Comparison of ENCODE assay signal across 8 cellular contexts in genomic region chr19:17243854-17244617, GRCh38. TPM values are rescaled to one million over a fixed set of nuclear protein-coding genes. Genes with fewer than 3 reads are reported as not detected.
A peak's percentile ranks its signal among the peaks of the same experiment; 100 is the strongest.
DNase-seq lines count a peak whose midpoint lies in the region; ATAC-seq and TF ChIP-seq lines count a peak whose summit lies in the region.

No MANE protein-coding gene starts in this region.

- H3K18ac ChIP-seq in neuronal stem cell (ENCODE audit: low read length), result peak overlapping the region; percentile 95

- ATAC-seq in T-helper 17 cell (no peak), GM18511 (IDR thresholded peaks at IDR 0.05; ENCODE audit: unreplicated experiment) (no peak)

- H3K9ac ChIP-seq in neuronal stem cell (ENCODE audit: low read depth, low read length, poor library complexity), result peak overlapping the region; percentile 95

- no peak overlapping the region for H2BK15ac ChIP-seq in neuronal stem cell (ENCODE audit: low read length)

- H3K36me3 ChIP-seq in neuronal stem cell (replicated peaks in 1 of 2; ENCODE audit: control insufficient read depth in 2 of 2, insufficient read depth in 2 of 2, low read length in 2 of 2), result peaks cover 3 to 20% of the 10 kb centered on the region in 2 donors

- no peak overlapping the region for H3K27ac ChIP-seq in neuronal stem cell (replicated peaks; ENCODE audit: low read length)

- no peaks in the 10 kb centered on the region for H3K27me3 ChIP-seq in neuronal stem cell (ENCODE audit: control insufficient read depth in 3 of 3, insufficient read depth in 3 of 3, low read depth in 1 of 3, low read length in 3 of 3)

- peak overlapping the region; percentile 99 for H2AK5ac ChIP-seq in neuronal stem cell (ENCODE audit: low read depth, low read length)

- H3K14ac ChIP-seq in neuronal stem cell (ENCODE audit: low read length), result peak overlapping the region; percentile 84

- TF ChIP-seq CTCF in fibroblast of mammary gland (conservative IDR thresholded peaks at IDR 0.05; ENCODE audit: control insufficient read depth, insufficient read depth, low read depth, low read length), result no peak

- H2BK12ac ChIP-seq in neuronal stem cell (ENCODE audit: low read length), result no peak overlapping the region

- no peak overlapping the region for H3K4ac ChIP-seq in neuronal stem cell (ENCODE audit: low read length)

- peak overlapping the region; percentile 97 for H3K4me2 ChIP-seq in neuronal stem cell (ENCODE audit: insufficient read depth, low read length, poor library complexity, severe bottlenecking)

- intact Hi-C loops in posterior cingulate gyrus (cut with DNase I), result no loop called here

- no peak overlapping the region for H4K8ac ChIP-seq in neuronal stem cell (ENCODE audit: low read depth, low read length)

- peaks cover 17% of the 10 kb centered on the region for H3K4me1 Mint-ChIP-seq in T-helper 17 cell

- H3K4me3 Mint-ChIP-seq in T-helper 17 cell, result peak overlapping the region; percentile 60

- H2BK120ac ChIP-seq in neuronal stem cell (ENCODE audit: low read depth, low read length), result no peak overlapping the region

- no peak overlapping the region for H4K91ac ChIP-seq in neuronal stem cell (ENCODE audit: low read depth, low read length, poor library complexity)

- H2AFZ ChIP-seq in neuronal stem cell (ENCODE audit: low read length), result peak overlapping the region; percentile 43

- no peaks in the 10 kb centered on the region for H3K27me3 Mint-ChIP-seq in T-helper 17 cell

- H3K9me3 ChIP-seq in T-helper 17 cell (ENCODE audit: control insufficient read depth, low read length, poor library complexity, severe bottlenecking), result no peaks in the 10 kb centered on the region
- H3K9me3 ChIP-seq in neuronal stem cell (replicated peaks in 1 of 2; ENCODE audit: control insufficient read depth in 2 of 2, insufficient read depth in 1 of 2, low read depth in 1 of 2, low read length in 2 of 2), result no peaks in the 10 kb centered on the region

- H3K27ac Mint-ChIP-seq in T-helper 17 cell, result no peak overlapping the region

- peaks cover 18% of the 10 kb centered on the region for H3K79me1 ChIP-seq in neuronal stem cell (ENCODE audit: low read depth, low read length)

- peak overlapping the region; percentile 81 for H3K4me3 ChIP-seq in fibroblast of mammary gland (ENCODE audit: control insufficient read depth, low read depth, low read length)
- peak overlapping the region; percentile 91 to 92 for H3K4me3 ChIP-seq in neuronal stem cell (ENCODE audit: low read length in 2 of 2)

- peak overlapping the region; percentile 98 for H3K23ac ChIP-seq in neuronal stem cell (ENCODE audit: low read depth, low read length, poor library complexity)

- H3K36me3 Mint-ChIP-seq in T-helper 17 cell (ENCODE audit: low read depth), result no peaks in the 10 kb centered on the region

- WGBS in neuronal stem cell (ENCODE audit: extremely low coverage in 2 of 2, insufficient read length in 2 of 2, insufficient replicate concordance in 1 of 2), 2 donors, result no CpG with 5 or more reads among the region's 50 CpGs

- no peak overlapping the region for H2BK5ac ChIP-seq in neuronal stem cell (ENCODE audit: low read length)

- peak; percentile 21 for DNase-seq in NCI-H748 (lab: John Stamatoyannopoulos, UW; ENCODE audit: unreplicated experiment)
- DNase-seq in NCI-H748 treated with DMSO at 0.1 percent for 48 hours (lab: John Stamatoyannopoulos, UW), result no peak
- no peak for DNase-seq in T-helper 17 cell
- peak; percentile 58 for DNase-seq in fibroblast of mammary gland (ENCODE audit: low read depth)
- no peak for DNase-seq in neuronal stem cell (ENCODE audit: low spot score)
- DNase-seq in posterior cingulate gyrus, result no peak
- DNase-seq in NCI-H187 treated with DMSO at 0.1 percent for 48 hours (lab: John Stamatoyannopoulos, UW), result no peak

- H3K4me1 ChIP-seq in neuronal stem cell (ENCODE audit: control insufficient read depth in 2 of 2, insufficient read depth in 1 of 2, low read depth in 1 of 2, low read length in 2 of 2), result peaks cover 28 to 44% of the 10 kb centered on the region in 2 donors

RNA-seq across cellular contexts. Expression of gene NR2F6, which starts 1.7 kb away (rescaled TPM):
- total RNA-seq in T-helper 17 cell, result 1 to 10 TPM; 1.8 to 2.1 TPM
- 34.2 TPM for polyA plus RNA-seq in neuronal stem cell (2013, experiment 1 of 2)
- polyA plus RNA-seq in neuronal stem cell (2013, experiment 2 of 2), result 34.5 TPM

RNA-seq across cellular contexts. Expression of gene OCEL1, which starts 18.0 kb away (rescaled TPM):
- 10 to 100 TPM; 13.9 to 14.9 TPM for total RNA-seq in T-helper 17 cell
- polyA plus RNA-seq in neuronal stem cell (2013, experiment 1 of 2), result 16.5 TPM
- polyA plus RNA-seq in neuronal stem cell (2013, experiment 2 of 2), result 16.7 TPM

RNA-seq across cellular contexts. Expression of gene USHBP1, which starts 20.5 kb away (rescaled TPM):
- total RNA-seq in T-helper 17 cell, result under 1 TPM in 1 of 2 donors, not detected in 1; 0.26 TPM
- 0.22 TPM for polyA plus RNA-seq in neuronal stem cell (2013, experiment 1 of 2)
- 0.50 TPM for polyA plus RNA-seq in neuronal stem cell (2013, experiment 2 of 2)

RNA-seq across cellular contexts. Expression of gene BABAM1, which starts 23.2 kb away (rescaled TPM):
- total RNA-seq in T-helper 17 cell, result 10 to 100 TPM; 70.7 to 72.2 TPM
- 102 TPM for polyA plus RNA-seq in neuronal stem cell (2013, experiment 1 of 2)
- 100.0 TPM for polyA plus RNA-seq in neuronal stem cell (2013, experiment 2 of 2)

RNA-seq across cellular contexts. Expression of gene USE1, which starts 28.9 kb away (rescaled TPM):
- total RNA-seq in T-helper 17 cell, result 10 to 100 TPM; 21.7 to 23.1 TPM
- 10.0 TPM for polyA plus RNA-seq in neuronal stem cell (2013, experiment 1 of 2)
- polyA plus RNA-seq in neuronal stem cell (2013, experiment 2 of 2), result 10.0 TPM

Comparison
In these comparisons a context has a peak if more than half of its experiments do, and no peak if none do; other contexts are left out.
1. DNase-seq: peak in NCI-H748 (single experiment) and fibroblast of mammary gland (single experiment); none in NCI-H748 treated with DMSO at 0.1 percent for 48 hours (single experiment), T-helper 17 cell (0 of 3), neuronal stem cell (single experiment), posterior cingulate gyrus (0 of 10) and NCI-H187 treated with DMSO at 0.1 percent for 48 hours (single experiment).